In the genomic region with DNA sequence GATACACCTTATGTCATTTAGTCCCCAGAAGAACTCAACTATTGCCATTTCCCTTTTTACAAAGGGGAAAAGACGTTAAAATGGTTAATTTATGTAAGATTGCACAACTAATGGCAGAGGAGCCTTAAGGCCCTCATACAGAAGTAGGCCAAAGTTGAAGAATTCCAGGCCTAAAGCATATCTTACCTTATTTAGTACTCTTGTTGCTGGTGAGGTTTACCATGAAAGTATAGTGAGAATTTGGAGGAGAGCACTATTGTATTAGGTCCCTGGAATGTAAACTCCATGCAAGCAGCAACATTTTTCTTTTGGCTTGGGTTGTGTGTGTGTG, we compare ENCODE assay signal across 8 cellular contexts. TPM values are rescaled to one million over a fixed set of nuclear protein-coding genes. Genes with fewer than 3 reads are reported as not detected.
DNase-seq lines count a peak whose midpoint lies in the region; ATAC-seq and TF ChIP-seq lines count a peak whose summit lies in the region.

No MANE protein-coding gene starts in this region.

- intact Hi-C loops in left ventricle myocardium superior (cut with micrococcal nuclease): no loop called here
- intact Hi-C loops in ascending aorta (cut with DNase I): no loop called here
- intact Hi-C loops in upper lobe of right lung (cut with DNase I): no loop called here

- 18 to 45% methylated on average over 1 of the region's 1 CpG for WGBS in lung, 2 donors

- no peak for ATAC-seq in left ventricle myocardium superior
- ATAC-seq in lung (ENCODE audit: insufficient read depth, low FRiP score): no peak
- no peak for ATAC-seq in upper lobe of right lung

- DNase-seq in cardiac muscle cell (ENCODE audit: low read depth in 1 of 2, low spot score in 1 of 2) (peak; percentile 42 to 80), left ventricle myocardium superior (no peak), ascending aorta (ENCODE audit: low spot score in 2 of 2) (no peak), lung (ENCODE audit: low spot score) (no peak), upper lobe of right lung (no peak), DMS114 treated with DMSO at 0.1 percent for 48 hours (lab: John Stamatoyannopoulos, UW; ENCODE audit: unreplicated experiment) (no peak), foreskin melanocyte (no peak), anterior cingulate cortex (lab: John Stamatoyannopoulos, UW) (no peak)

- H3K4me1 ChIP-seq in cardiac muscle cell (ENCODE audit: low read depth) (peaks cover 14% of the 10 kb centered on the region), ascending aorta (peaks cover 0 to 11% of the 10 kb centered on the region in 2 donors), lung (ENCODE audit: control insufficient read depth in 2 of 2, insufficient read depth in 2 of 2, low read length in 2 of 2) (no peaks in the 10 kb centered on the region), upper lobe of right lung (peaks cover 18% of the 10 kb centered on the region)

- TF ChIP-seq CTCF in cardiac muscle cell (IDR thresholded peaks at IDR 0.05; ENCODE audit: low read depth, low read length): no peak
- no peak for TF ChIP-seq CTCF in ascending aorta (IDR thresholded peaks at IDR 0.05)
- no peak for TF ChIP-seq CTCF in lung (IDR thresholded peaks at IDR 0.05; ENCODE audit: control extremely low read depth, extremely low read depth)
- no peak for TF ChIP-seq CTCF in upper lobe of right lung (IDR thresholded peaks at IDR 0.05)

- H3K27me3 ChIP-seq in cardiac muscle cell: no peaks in the 10 kb centered on the region
- no peaks in the 10 kb centered on the region for H3K27me3 ChIP-seq in ascending aorta
- H3K27me3 ChIP-seq in lung (ENCODE audit: control insufficient read depth, insufficient read depth): no peaks in the 10 kb centered on the region
- no peaks in the 10 kb centered on the region for H3K27me3 ChIP-seq in upper lobe of right lung

- H3K9me3 ChIP-seq in cardiac muscle cell (ENCODE audit: low read depth): no peaks in the 10 kb centered on the region
- H3K9me3 ChIP-seq in ascending aorta: no peaks in the 10 kb centered on the region
- H3K9me3 ChIP-seq in lung (ENCODE audit: control insufficient read depth in 2 of 2, insufficient read depth in 1 of 2, low read length in 1 of 2): no peaks in the 10 kb centered on the region
- no peaks in the 10 kb centered on the region for H3K9me3 ChIP-seq in upper lobe of right lung

- no peak overlapping the region for H3K4me3 ChIP-seq in cardiac muscle cell
- H3K4me3 ChIP-seq in ascending aorta: no peak overlapping the region
- no peak overlapping the region for H3K4me3 ChIP-seq in lung
- no peak overlapping the region for H3K4me3 ChIP-seq in upper lobe of right lung

- peak overlapping the region; percentile 98 for H3K27ac ChIP-seq in cardiac muscle cell
- peak overlapping the region; percentile 98 for H3K27ac ChIP-seq in ascending aorta
- peak overlapping the region; percentile 99 to 100 for H3K27ac ChIP-seq in lung (ENCODE audit: low read depth in 1 of 2, low read length in 1 of 2)
- peak overlapping the region; percentile 97 for H3K27ac ChIP-seq in upper lobe of right lung

- H3K36me3 ChIP-seq in cardiac muscle cell (no peaks in the 10 kb centered on the region), ascending aorta (no peaks in the 10 kb centered on the region), lung (ENCODE audit: control insufficient read depth in 2 of 2, insufficient read depth in 2 of 2, low read length in 2 of 2) (no peaks in the 10 kb centered on the region), upper lobe of right lung (no peaks in the 10 kb centered on the region)

RNA-seq across cellular contexts. Expression of gene CRPPA, which starts 0.7 kb away (rescaled TPM):
- total RNA-seq in cardiac muscle cell (4.6 and 5.0 TPM in 2 replicates), left ventricle myocardium superior (7.5 TPM), ascending aorta (not detected), lung (1 to 10 TPM; 3.6 to 8.6 TPM), upper lobe of right lung (2.9 TPM)
- polyA plus RNA-seq in cardiac muscle cell (5.6 and 6.1 TPM in 2 replicates), lung (under 1 TPM; 0.38 to 0.41 TPM)

RNA-seq across cellular contexts. Expression of gene SOSTDC1, which starts 43.5 kb away (rescaled TPM):
- total RNA-seq in cardiac muscle cell (0.85 and 1.7 TPM in 2 replicates), left ventricle myocardium superior (1.4 TPM), ascending aorta (not detected), lung (10 to 100 TPM in 1 of 2 donors, 1 to 10 TPM in 1; 6.1 to 32.1 TPM), upper lobe of right lung (3.7 TPM)
- polyA plus RNA-seq in cardiac muscle cell (2.0 and 2.9 TPM in 2 replicates), lung (1 to 10 TPM; 1.1 to 5.5 TPM)

Comparison
In these comparisons a context has a peak if more than half of its experiments do, and no peak if none do; other contexts are left out.
1. DNase-seq: peak in cardiac muscle cell (2 of 2); none in left ventricle myocardium superior (single experiment), ascending aorta (0 of 2), lung (single experiment), upper lobe of right lung (single experiment), DMS114 treated with DMSO at 0.1 percent for 48 hours (single experiment), foreskin melanocyte (single experiment) and anterior cingulate cortex (0 of 58).
2. Peak in every context shown above with its lines, with median percentiles within 50 percentile points of each other: H3K27ac ChIP-seq.